ENCODE assay signal across 26 cellular contexts in the genomic region with DNA sequence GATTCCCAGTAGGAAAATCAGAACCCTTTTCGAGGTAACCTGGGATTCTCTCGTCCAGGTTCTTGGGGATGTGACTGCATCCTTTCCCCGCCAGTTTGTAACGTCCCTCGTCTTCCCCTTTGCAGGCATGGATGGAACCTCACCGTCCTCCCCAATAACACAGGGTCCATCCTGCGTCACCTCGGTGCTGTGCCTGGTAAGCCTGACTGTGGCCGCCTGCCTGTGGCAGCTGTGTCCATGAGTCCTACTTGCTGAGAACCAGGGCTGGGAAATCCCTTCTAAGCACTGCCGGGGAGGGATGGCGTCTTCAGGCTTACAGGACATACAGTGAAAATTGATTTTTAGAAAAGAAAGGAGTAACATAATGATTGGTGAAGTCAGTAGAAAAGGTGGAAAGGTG.
DNase-seq lines count a peak whose midpoint lies in the region; TF ChIP-seq lines count a peak whose summit lies in the region.
"Had no signal": no experiment of that assay in that cellular context is flagged by ENCODE, and none has a peak within 500 bp of the region (broad histone marks: within the 10 kb centered on the region; RNA-seq: fewer than 3 reads in every experiment).

No MANE protein-coding gene starts in this region.

- H3K27ac ChIP-seq in HUES48 (ENCODE audit: low read depth, low read length) (peak overlapping the region; percentile 11), endodermal cell (ENCODE audit: low read depth, low read length) (no peak overlapping the region), spleen (peak overlapping the region in 1 of 8 donors; percentile 76)
- H3K27ac ChIP-seq: PC-9, thyroid gland had no signal

- peak; percentile 2 for DNase-seq in activated naive CD4-positive, alpha-beta T cell treated with anti-CD3 and anti-CD28 coated beads for 36 hours
- no peak for DNase-seq in activated naive CD4-positive, alpha-beta T cell treated with anti-CD3 and anti-CD28 coated beads, Interleukin-2, amount 50 U/mL, for 16 hours
- DNase-seq in endodermal cell (no peak), spleen (peak; percentile 57), SW480 (ENCODE audit: low spot score) (no peak), type B pancreatic cell (ENCODE audit: extremely low spot score, unreplicated experiment) (no peak), DMS53 treated with DMSO at 0.1 percent for 48 hours (lab: John Stamatoyannopoulos, UW; ENCODE audit: unreplicated experiment) (no peak)
- DNase-seq: ACHN; activated CD4-positive, alpha-beta memory T cell treated with anti-CD3 and anti-CD28 coated beads for 36 hours; activated T-cell treated with anti-CD3 and anti-CD28 coated beads, Interleukin-2, amount 50 U/mL, for 48 hours; COR-L47; DMS79; GF-D8; H7; left colon; NCI-H1105; NCI-H187 treated with DMSO at 0.1 percent for 48 hours; NCI-H524 treated with DMSO at 0.1 percent for 48 hours; PC-9; SHP77; stimulated activated naive CD8-positive, alpha-beta T cell treated with anti-CD3 and anti-CD28 coated beads, Interleukin-15, amount 100 ng/mL, for 72 hours; T-helper 9 cell; thyroid gland had no signal

- H3K4me3 ChIP-seq in HUES48 (ENCODE audit: low read depth, low read length) (no peak overlapping the region), endodermal cell (ENCODE audit: low read length) (no peak overlapping the region), spleen (no peak overlapping the region)
- H3K4me3 ChIP-seq: gastrocnemius medialis, PC-9, thyroid gland had no signal

- CTCF ChIA-PET in activated naive CD4-positive, alpha-beta T cell treated with anti-CD3 and anti-CD28 coated beads for 36 hours (lab: Charles Lee): no interaction called here

- peaks cover 30% of the 10 kb centered on the region for H3K36me3 Mint-ChIP-seq in activated naive CD4-positive, alpha-beta T cell treated with anti-CD3 and anti-CD28 coated beads for 36 hours (ENCODE audit: low read depth)
- H3K36me3 Mint-ChIP-seq in endodermal cell (ENCODE audit: low read depth) (peaks cover 77% of the 10 kb centered on the region), type B pancreatic cell (peaks cover 27% of the 10 kb centered on the region)

- no peaks in the 10 kb centered on the region for H3K9me3 Mint-ChIP-seq in activated naive CD4-positive, alpha-beta T cell treated with anti-CD3 and anti-CD28 coated beads for 36 hours
- H3K9me3 Mint-ChIP-seq in endodermal cell: no peaks in the 10 kb centered on the region
- H3K9me3 Mint-ChIP-seq in type B pancreatic cell: no peaks in the 10 kb centered on the region
- H3K9me3 Mint-ChIP-seq: activated CD4-positive, alpha-beta memory T cell treated with anti-CD3 and anti-CD28 coated beads for 36 hours; memory B cell; stimulated activated naive CD8-positive, alpha-beta T cell treated with anti-CD3 and anti-CD28 coated beads, Interleukin-15, amount 100 ng/mL, for 72 hours had no signal

- no peak for TF ChIP-seq CTCF in endodermal cell (conservative IDR thresholded peaks at IDR 0.05)
- TF ChIP-seq CTCF in spleen (IDR thresholded peaks at IDR 0.05 in 8 of 11, conservative IDR thresholded peaks at IDR 0.05 in 3 of 11): no peak
- no peak for TF ChIP-seq CTCF in type B pancreatic cell (conservative IDR thresholded peaks at IDR 0.05)

- intact Hi-C loops in activated naive CD4-positive, alpha-beta T cell treated with anti-CD3 and anti-CD28 coated beads for 36 hours (cut with micrococcal nuclease): no loop called here
- intact Hi-C loops in spleen (cut with DNase I; ENCODE audit: low total_unique reads): no loop called here

- H3K9ac ChIP-seq in HUES48 (ENCODE audit: low read depth, low read length) (no peak overlapping the region), endodermal cell (ENCODE audit: extremely low read depth, low read length, poor library complexity, severe bottlenecking) (no peak overlapping the region)

- no peaks in the 10 kb centered on the region for H3K9me3 ChIP-seq in HUES48 (ENCODE audit: control insufficient read depth, insufficient read depth, low read length)
- no peaks in the 10 kb centered on the region for H3K9me3 ChIP-seq in endodermal cell (ENCODE audit: control insufficient read depth, low read length)
- H3K9me3 ChIP-seq in spleen: no peaks in the 10 kb centered on the region
- H3K9me3 ChIP-seq: gastrocnemius medialis, thyroid gland had no signal

- H3K27ac Mint-ChIP-seq in activated naive CD4-positive, alpha-beta T cell treated with anti-CD3 and anti-CD28 coated beads for 36 hours: no peak overlapping the region
- peak overlapping the region; percentile 73 for H3K27ac Mint-ChIP-seq in endodermal cell
- H3K27ac Mint-ChIP-seq in type B pancreatic cell: no peak overlapping the region
- H3K27ac Mint-ChIP-seq: memory B cell had no signal

- TF ChIP-seq POLR2A in spleen (IDR thresholded peaks at IDR 0.05): no peak

- H3K4me1 ChIP-seq in HUES48 (ENCODE audit: control insufficient read depth, insufficient read depth, low read length): peaks cover 24% of the 10 kb centered on the region
- no peaks in the 10 kb centered on the region for H3K4me1 ChIP-seq in endodermal cell (ENCODE audit: control insufficient read depth, insufficient read depth, low read length)
- peaks cover 0 to 75% (median 15%) of the 10 kb centered on the region in 6 donors for H3K4me1 ChIP-seq in spleen

- H3K4me3 Mint-ChIP-seq in activated naive CD4-positive, alpha-beta T cell treated with anti-CD3 and anti-CD28 coated beads for 36 hours: no peak overlapping the region
- H3K4me3 Mint-ChIP-seq in endodermal cell: no peak overlapping the region
- no peak overlapping the region for H3K4me3 Mint-ChIP-seq in type B pancreatic cell
- H3K4me3 Mint-ChIP-seq: activated CD4-positive, alpha-beta memory T cell treated with anti-CD3 and anti-CD28 coated beads for 36 hours; memory B cell; stimulated activated naive CD8-positive, alpha-beta T cell treated with anti-CD3 and anti-CD28 coated beads, Interleukin-15, amount 100 ng/mL, for 72 hours had no signal

- no peaks in the 10 kb centered on the region for H3K4me1 Mint-ChIP-seq in activated naive CD4-positive, alpha-beta T cell treated with anti-CD3 and anti-CD28 coated beads for 36 hours (ENCODE audit: low read depth)
- H3K4me1 Mint-ChIP-seq in endodermal cell (peaks cover 2% of the 10 kb centered on the region), type B pancreatic cell (ENCODE audit: unreplicated experiment) (peaks cover 26% of the 10 kb centered on the region)
- H3K4me1 Mint-ChIP-seq: stimulated activated naive CD8-positive, alpha-beta T cell treated with anti-CD3 and anti-CD28 coated beads, Interleukin-15, amount 100 ng/mL, for 72 hours had no signal

- H3K27me3 ChIP-seq in HUES48 (ENCODE audit: control insufficient read depth, insufficient read depth, low read length) (no peaks in the 10 kb centered on the region), endodermal cell (ENCODE audit: control insufficient read depth, insufficient read depth, low read length, poor library complexity, severe bottlenecking) (no peaks in the 10 kb centered on the region), spleen (replicated peaks in 1 of 7) (no peaks in the 10 kb centered on the region)
- H3K27me3 ChIP-seq: gastrocnemius medialis, thyroid gland had no signal

- H3K27me3 Mint-ChIP-seq in activated naive CD4-positive, alpha-beta T cell treated with anti-CD3 and anti-CD28 coated beads for 36 hours (ENCODE audit: low read depth): no peaks in the 10 kb centered on the region
- H3K27me3 Mint-ChIP-seq in endodermal cell (ENCODE audit: insufficient read depth) (no peaks in the 10 kb centered on the region), type B pancreatic cell (no peaks in the 10 kb centered on the region)
- H3K27me3 Mint-ChIP-seq: activated CD4-positive, alpha-beta memory T cell treated with anti-CD3 and anti-CD28 coated beads for 36 hours; memory B cell; stimulated activated naive CD8-positive, alpha-beta T cell treated with anti-CD3 and anti-CD28 coated beads, Interleukin-15, amount 100 ng/mL, for 72 hours had no signal

- peaks cover 98% of the 10 kb centered on the region for H3K36me3 ChIP-seq in HUES48 (ENCODE audit: control insufficient read depth, insufficient read depth, low read length)
- H3K36me3 ChIP-seq in endodermal cell (ENCODE audit: control insufficient read depth, insufficient read depth, low read length): peaks cover 89% of the 10 kb centered on the region
- H3K36me3 ChIP-seq in spleen: peaks cover 0 to 100% (median 60%) of the 10 kb centered on the region in 6 donors
- H3K36me3 ChIP-seq: gastrocnemius medialis, thyroid gland had no signal

- WGBS in endodermal cell (ENCODE audit: insufficient coverage in 1 of 2, insufficient read length in 1 of 2), 2 experiments: 94 to 97% methylated on average over 11 of the region's 11 CpGs
- WGBS in spleen, 5 donors: 96 to 98% (median 97%) methylated on average over 11 of the region's 11 CpGs

Comparison
In these comparisons a context has a peak if more than half of its experiments do, and no peak if none do; other contexts are left out.
1. DNase-seq: peak in activated naive CD4-positive, alpha-beta T cell treated with anti-CD3 and anti-CD28 coated beads for 36 hours (single experiment) and spleen (single experiment); none in activated naive CD4-positive, alpha-beta T cell treated with anti-CD3 and anti-CD28 coated beads, Interleukin-2, amount 50 U/mL, for 16 hours (single experiment), endodermal cell (single experiment), SW480 (single experiment), type B pancreatic cell (single experiment) and DMS53 treated with DMSO at 0.1 percent for 48 hours (single experiment).